In the genomic region with DNA sequence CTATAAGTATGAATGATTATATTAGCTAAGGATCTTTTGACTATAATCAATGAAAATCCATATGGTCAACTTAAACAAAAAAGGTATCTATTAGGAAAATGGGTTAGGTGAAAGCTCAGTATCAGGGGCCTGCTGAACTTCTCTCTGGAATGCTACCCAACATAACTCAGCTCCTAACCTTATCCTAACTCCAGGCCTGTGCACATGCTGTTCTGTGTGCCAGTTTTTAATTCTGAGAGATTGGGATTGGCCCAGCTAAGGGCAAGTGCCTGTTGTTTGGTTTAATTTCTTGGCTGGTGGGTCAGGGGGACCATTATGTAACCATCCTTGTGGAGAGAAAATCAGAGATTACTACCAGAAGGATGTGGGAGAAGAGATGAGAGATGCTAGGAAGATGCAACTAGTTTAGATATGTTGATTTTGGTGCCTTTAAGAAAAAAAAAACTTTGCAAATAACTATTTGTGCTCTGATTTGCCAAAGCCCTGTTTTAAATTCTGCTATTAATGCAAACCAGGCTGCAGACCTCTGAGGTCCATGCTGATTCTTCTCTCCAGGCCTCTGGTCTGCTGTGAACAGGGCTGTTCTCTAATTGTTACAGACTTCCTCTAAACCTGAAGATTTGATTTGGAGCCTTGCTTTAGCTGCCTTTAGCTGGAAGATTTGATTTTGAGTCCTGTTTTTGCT, we compare ENCODE assay signal across 19 cellular contexts. TPM values are rescaled to one million over a fixed set of nuclear protein-coding genes. Genes with fewer than 3 reads are reported as not detected.
DNase-seq lines count a peak whose midpoint lies in the region; ATAC-seq and TF ChIP-seq lines count a peak whose summit lies in the region.
"Had no signal": no experiment of that assay in that cellular context is flagged by ENCODE, and none has a peak within 500 bp of the region (broad histone marks: within the 10 kb centered on the region; RNA-seq: fewer than 3 reads in every experiment).

No MANE protein-coding gene starts in this region.

- H3K4me1 ChIP-seq in right atrium auricular region (peaks cover 0 to 9% of the 10 kb centered on the region in 2 donors), smooth muscle cell (ENCODE audit: low read depth) (no peaks in the 10 kb centered on the region)
- H3K4me1 ChIP-seq: BLaER1 treated with 17β-estradiol and CSF1 and Interleukin-3, amounts not matched to agents 10 nM and 100 nM had no signal

- no peak overlapping the region for H3K27ac ChIP-seq in right atrium auricular region
- H3K27ac ChIP-seq in smooth muscle cell (ENCODE audit: low read depth) = no peak overlapping the region
- H3K27ac ChIP-seq: BLaER1 treated with 17β-estradiol and CSF1 and Interleukin-3, amounts not matched to agents 10 nM and 100 nM; GM23248 had no signal

- no peak overlapping the region for H3K9ac ChIP-seq in smooth muscle cell (ENCODE audit: low read depth)
- H3K9ac ChIP-seq: BLaER1 treated with 17β-estradiol and CSF1 and Interleukin-3, amounts not matched to agents 10 nM and 100 nM; GM23248 had no signal

- ATAC-seq in left ventricle myocardium superior (peak; percentile 75), SK-N-SH treated with all-trans-retinoic acid at 6 μM for 48 hours (peak; percentile 90), HG03571 (IDR thresholded peaks at IDR 0.05; ENCODE audit: unreplicated experiment) (no peak)
- ATAC-seq: GM12878 had no signal

- peak overlapping the region; percentile 8 for H2AFZ ChIP-seq in smooth muscle cell (ENCODE audit: low read depth)
- H2AFZ ChIP-seq: GM23248 had no signal

- no peaks in the 10 kb centered on the region for H3F3A ChIP-seq in smooth muscle cell (ENCODE audit: low read depth)

- H4K20me1 ChIP-seq in smooth muscle cell (ENCODE audit: low read depth) = no peaks in the 10 kb centered on the region
- H4K20me1 ChIP-seq: BLaER1 treated with 17β-estradiol and CSF1 and Interleukin-3, amounts not matched to agents 10 nM and 100 nM had no signal

- intact Hi-C loops in left ventricle myocardium superior (cut with micrococcal nuclease) = no loop called here

- TF ChIP-seq CTCF in right atrium auricular region (IDR thresholded peaks at IDR 0.05) (no peak), smooth muscle cell (IDR thresholded peaks at IDR 0.05; ENCODE audit: borderline replicate concordance, insufficient read depth, poor library complexity, severe bottlenecking) (no peak)

- DNase-seq in left ventricle myocardium superior (no peak), right atrium auricular region (ENCODE audit: low spot score) (no peak), G401 (ENCODE audit: low spot score) (peak; percentile 59), smooth muscle cell (lab: John Stamatoyannopoulos, UW; ENCODE audit: unreplicated experiment) (no peak), DMS114 treated with DMSO at 0.1 percent for 48 hours (lab: John Stamatoyannopoulos, UW; ENCODE audit: unreplicated experiment) (no peak), NCI-H526 treated with DMSO at 0.1 percent for 48 hours (lab: John Stamatoyannopoulos, UW) (no peak)
- DNase-seq: Calu3; CD4-positive, alpha-beta memory T cell; COR-L47; DMS153; DND-41; GDM1; GM23248; H7; HCEC 1CT had no signal

- H3K9me3 ChIP-seq in right atrium auricular region (no peaks in the 10 kb centered on the region), smooth muscle cell (replicated peaks; ENCODE audit: low read depth) (no peaks in the 10 kb centered on the region)

- no peaks in the 10 kb centered on the region for H3K79me2 ChIP-seq in smooth muscle cell (ENCODE audit: low read depth)

- in situ Hi-C loops in G401 (cut with HindIII; ENCODE audit: low sequenced_read_pairs) = no loop called here

- H3K27me3 ChIP-seq in right atrium auricular region (no peaks in the 10 kb centered on the region), smooth muscle cell (ENCODE audit: low read depth) (no peaks in the 10 kb centered on the region)
- H3K27me3 ChIP-seq: BLaER1 treated with 17β-estradiol and CSF1 and Interleukin-3, amounts not matched to agents 10 nM and 100 nM had no signal

- H3K4me3 ChIP-seq in right atrium auricular region (no peak overlapping the region), smooth muscle cell (no peak overlapping the region)
- H3K4me3 ChIP-seq: BLaER1 treated with 17β-estradiol and CSF1 and Interleukin-3, amounts not matched to agents 10 nM and 100 nM; GM12878; GM23248 had no signal

- H3K36me3 ChIP-seq in right atrium auricular region (no peaks in the 10 kb centered on the region), smooth muscle cell (ENCODE audit: low read depth) (no peaks in the 10 kb centered on the region)
- H3K36me3 ChIP-seq: BLaER1 treated with 17β-estradiol and CSF1 and Interleukin-3, amounts not matched to agents 10 nM and 100 nM had no signal

- no peak overlapping the region for H3K4me2 ChIP-seq in smooth muscle cell
- H3K4me2 ChIP-seq: BLaER1 treated with 17β-estradiol and CSF1 and Interleukin-3, amounts not matched to agents 10 nM and 100 nM had no signal

TF ChIP-seq in SK-N-SH treated with all-trans-retinoic acid at 6 μM for 48 hours, 23 proteins besides CTCF, POLR2A, EP300 and RAD21:
- TF ChIP-seq TCF4 (CRISPR knock-in tag; IDR thresholded peaks at IDR 0.05; ENCODE audit: borderline replicate concordance) (peak; percentile 52), ZC3H10 (CRISPR knock-in tag; IDR thresholded peaks at IDR 0.05) (no peak), PPARA (CRISPR knock-in tag; IDR thresholded peaks at IDR 0.05; ENCODE audit: borderline replicate concordance) (no peak), OSR1 (CRISPR knock-in tag; IDR thresholded peaks at IDR 0.05) (no peak), ZNF70 (CRISPR knock-in tag; IDR thresholded peaks at IDR 0.05) (no peak), ZNF8 (CRISPR knock-in tag; IDR thresholded peaks at IDR 0.05) (no peak)
- TF ChIP-seq, protein P1, sequence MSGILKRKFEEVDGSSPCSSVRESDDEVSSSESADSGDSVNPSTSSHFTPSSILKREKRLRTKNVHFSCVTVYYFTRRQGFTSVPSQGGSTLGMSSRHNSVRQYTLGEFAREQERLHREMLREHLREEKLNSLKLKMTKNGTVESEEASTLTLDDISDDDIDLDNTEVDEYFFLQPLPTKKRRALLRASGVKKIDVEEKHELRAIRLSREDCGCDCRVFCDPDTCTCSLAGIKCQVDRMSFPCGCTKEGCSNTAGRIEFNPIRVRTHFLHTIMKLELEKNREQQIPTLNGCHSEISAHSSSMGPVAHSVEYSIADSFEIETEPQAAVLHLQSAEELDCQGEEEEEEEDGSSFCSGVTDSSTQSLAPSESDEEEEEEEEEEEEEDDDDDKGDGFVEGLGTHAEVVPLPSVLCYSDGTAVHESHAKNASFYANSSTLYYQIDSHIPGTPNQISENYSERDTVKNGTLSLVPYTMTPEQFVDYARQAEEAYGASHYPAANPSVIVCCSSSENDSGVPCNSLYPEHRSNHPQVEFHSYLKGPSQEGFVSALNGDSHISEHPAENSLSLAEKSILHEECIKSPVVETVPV (CRISPR knock-in tag; IDR thresholded peaks at IDR 0.05) = no peak

RNA-seq across cellular contexts. Expression of a gene that starts 23.9 kb away (rescaled TPM):
- total RNA-seq in left ventricle myocardium superior (30.7 TPM), right atrium auricular region (10 to 100 TPM; 16.6 to 28.0 TPM), smooth muscle cell (7.1 and 9.2 TPM in 2 replicates)
- total RNA-seq in G401 (2014; rRNA removed; shearing (Covaris generic)) = 1.5 and 5.6 TPM in 2 replicates
- polyA plus RNA-seq in smooth muscle cell = 2.2 and 2.5 TPM in 2 replicates
